1 cellular context compared by ENCODE assay signal in the genomic region with DNA sequence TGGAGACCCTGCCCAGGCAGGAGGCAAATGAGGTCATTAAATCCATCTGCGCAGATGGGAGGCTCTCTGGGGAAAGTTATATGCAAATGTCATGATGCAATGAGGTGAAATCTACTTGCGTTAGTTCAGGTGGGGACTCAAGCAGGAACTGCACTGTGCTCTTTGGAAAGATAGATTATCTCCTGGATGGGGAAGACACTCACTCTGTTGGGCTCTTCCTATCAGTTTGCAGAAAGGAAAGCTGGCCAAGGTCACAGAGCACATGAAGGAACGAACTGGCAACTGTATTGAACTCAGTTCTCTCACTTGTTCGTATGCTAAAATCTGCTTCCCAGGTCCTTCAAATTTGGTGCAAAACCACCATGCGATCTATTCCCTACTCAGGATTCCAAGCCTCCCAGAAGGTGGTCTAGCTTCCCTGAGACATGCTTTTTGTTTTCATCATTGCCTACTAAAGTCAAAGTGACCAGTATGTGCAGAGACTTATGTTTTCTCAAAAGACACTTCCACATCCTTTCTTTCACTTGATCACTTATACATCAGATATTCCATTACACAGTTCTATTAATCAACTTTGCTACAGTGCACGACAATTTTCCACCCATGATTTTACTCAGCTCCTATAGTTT.
TF ChIP-seq lines count a peak whose summit lies in the region.

No MANE protein-coding gene starts in this region.

TF ChIP-seq in K562, 482 proteins besides CTCF, POLR2A, EP300 and RAD21 (continued from another document and continues in another):
- TF ChIP-seq, protein P1, sequence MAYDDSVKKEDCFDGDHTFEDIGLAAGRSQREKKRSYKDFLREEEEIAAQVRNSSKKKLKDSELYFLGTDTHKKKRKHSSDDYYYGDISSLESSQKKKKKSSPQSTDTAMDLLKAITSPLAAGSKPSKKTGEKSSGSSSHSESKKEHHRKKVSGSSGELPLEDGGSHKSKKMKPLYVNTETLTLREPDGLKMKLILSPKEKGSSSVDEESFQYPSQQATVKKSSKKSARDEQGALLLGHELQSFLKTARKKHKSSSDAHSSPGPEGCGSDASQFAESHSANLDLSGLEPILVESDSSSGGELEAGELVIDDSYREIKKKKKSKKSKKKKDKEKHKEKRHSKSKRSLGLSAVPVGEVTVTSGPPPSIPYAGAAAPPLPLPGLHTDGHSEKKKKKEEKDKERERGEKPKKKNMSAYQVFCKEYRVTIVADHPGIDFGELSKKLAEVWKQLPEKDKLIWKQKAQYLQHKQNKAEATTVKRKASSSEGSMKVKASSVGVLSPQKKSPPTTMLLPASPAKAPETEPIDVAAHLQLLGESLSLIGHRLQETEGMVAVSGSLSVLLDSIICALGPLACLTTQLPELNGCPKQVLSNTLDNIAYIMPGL (CRISPR knock-in tag; IDR thresholded peaks at IDR 0.05): no peak
- TF ChIP-seq CXXC5 (CRISPR knock-in tag; IDR thresholded peaks at IDR 0.05) (peak; percentile 96), ZNF165 (CRISPR knock-in tag; IDR thresholded peaks at IDR 0.05; ENCODE audit: borderline replicate concordance) (no peak), POU5F1 (IDR thresholded peaks at IDR 0.05; ENCODE audit: borderline replicate concordance, low read depth, low read length, partially characterized antibody) (no peak), ADNP (tag; IDR thresholded peaks at IDR 0.05) (no peak), POLR2AphosphoS5 (IDR thresholded peaks at IDR 0.05; ENCODE audit: control insufficient read depth, insufficient read depth, low read depth, low read length) (no peak), EHMT2 (IDR thresholded peaks at IDR 0.05) (peak; percentile 53), OTX1 (CRISPR knock-in tag; IDR thresholded peaks at IDR 0.05) (no peak; the same call in 1 of the 2 replicates), ILK (tag; IDR thresholded peaks at IDR 0.05; ENCODE audit: borderline replicate concordance, low read depth) (no peak), KDM1A (IDR thresholded peaks at IDR 0.05) (peak in 1 of 2 experiments; percentile 9; a peak in 1 of 4 replicates), TCF3 (CRISPR knock-in tag; IDR thresholded peaks at IDR 0.05) (peak; percentile 80), RBBP5 (IDR thresholded peaks at IDR 0.05; ENCODE audit: borderline replicate concordance, insufficient read depth, low read length, poor library complexity, severe bottlenecking) (peak; percentile 17), ZC3H4 (CRISPR knock-in tag; IDR thresholded peaks at IDR 0.05; ENCODE audit: borderline replicate concordance) (no peak), SUPT5H (IDR thresholded peaks at IDR 0.05) (no peak), CBX8 (IDR thresholded peaks at IDR 0.05; ENCODE audit: borderline replicate concordance, extremely low read depth, low read depth, low read length, poor library complexity, severe bottlenecking) (no peak), ZNF253 (CRISPR knock-in tag; conservative IDR thresholded peaks at IDR 0.05) (no peak), HIVEP1 (CRISPR knock-in tag; IDR thresholded peaks at IDR 0.05) (0 out of 2 replicates have a peak, but pooled peaks have one; percentile 15), KDM2B (CRISPR knock-in tag; IDR thresholded peaks at IDR 0.05) (no peak), NFATC3 (IDR thresholded peaks at IDR 0.05) (0 out of 2 replicates have a peak, but pooled peaks have one; percentile 47), STAT5A (IDR thresholded peaks at IDR 0.05; ENCODE audit: borderline replicate concordance, low read length) (no peak; the same call in 1 of the 2 replicates), TCF7L2 (IDR thresholded peaks at IDR 0.05; ENCODE audit: low read depth, low read length) (no peak), ZNF311 (CRISPR knock-in tag; IDR thresholded peaks at IDR 0.05) (no peak), HNRNPH1 (optimal IDR thresholded peaks at IDR 0.05; ENCODE audit: low read depth, low read length) (no peak), KDM5B (IDR thresholded peaks at IDR 0.05; ENCODE audit: insufficient replicate concordance, low read depth, low read length) (no peak), E2F3 (CRISPR knock-in tag; IDR thresholded peaks at IDR 0.05) (no peak), DNMT1 (IDR thresholded peaks at IDR 0.05) (no peak), PHF20 (IDR thresholded peaks at IDR 0.05; ENCODE audit: partially characterized antibody) (no peak), ZNF175 (CRISPR knock-in tag; IDR thresholded peaks at IDR 0.05; ENCODE audit: low read depth) (no peak; the same call in 1 of the 2 replicates), SMAD2 (IDR thresholded peaks at IDR 0.05; ENCODE audit: low read depth, low read length) (no peak), SMARCA4 (IDR thresholded peaks at IDR 0.05) (peak; percentile 92), XRCC5 (IDR thresholded peaks at IDR 0.05; ENCODE audit: low read depth, low read length) (no peak), MCM3 (IDR thresholded peaks at IDR 0.05) (no peak), RUNX1 (IDR thresholded peaks at IDR 0.05; ENCODE audit: low read depth) (no peak), ZNF354B (CRISPR knock-in tag; IDR thresholded peaks at IDR 0.05) (no peak)
- TF ChIP-seq, protein P2, sequence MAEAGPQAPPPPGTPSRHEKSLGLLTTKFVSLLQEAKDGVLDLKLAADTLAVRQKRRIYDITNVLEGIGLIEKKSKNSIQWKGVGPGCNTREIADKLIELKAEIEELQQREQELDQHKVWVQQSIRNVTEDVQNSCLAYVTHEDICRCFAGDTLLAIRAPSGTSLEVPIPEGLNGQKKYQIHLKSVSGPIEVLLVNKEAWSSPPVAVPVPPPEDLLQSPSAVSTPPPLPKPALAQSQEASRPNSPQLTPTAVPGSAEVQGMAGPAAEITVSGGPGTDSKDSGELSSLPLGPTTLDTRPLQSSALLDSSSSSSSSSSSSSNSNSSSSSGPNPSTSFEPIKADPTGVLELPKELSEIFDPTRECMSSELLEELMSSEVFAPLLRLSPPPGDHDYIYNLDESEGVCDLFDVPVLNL (CRISPR knock-in tag; IDR thresholded peaks at IDR 0.05; ENCODE audit: low read depth): no peak
- TF ChIP-seq, protein P3, sequence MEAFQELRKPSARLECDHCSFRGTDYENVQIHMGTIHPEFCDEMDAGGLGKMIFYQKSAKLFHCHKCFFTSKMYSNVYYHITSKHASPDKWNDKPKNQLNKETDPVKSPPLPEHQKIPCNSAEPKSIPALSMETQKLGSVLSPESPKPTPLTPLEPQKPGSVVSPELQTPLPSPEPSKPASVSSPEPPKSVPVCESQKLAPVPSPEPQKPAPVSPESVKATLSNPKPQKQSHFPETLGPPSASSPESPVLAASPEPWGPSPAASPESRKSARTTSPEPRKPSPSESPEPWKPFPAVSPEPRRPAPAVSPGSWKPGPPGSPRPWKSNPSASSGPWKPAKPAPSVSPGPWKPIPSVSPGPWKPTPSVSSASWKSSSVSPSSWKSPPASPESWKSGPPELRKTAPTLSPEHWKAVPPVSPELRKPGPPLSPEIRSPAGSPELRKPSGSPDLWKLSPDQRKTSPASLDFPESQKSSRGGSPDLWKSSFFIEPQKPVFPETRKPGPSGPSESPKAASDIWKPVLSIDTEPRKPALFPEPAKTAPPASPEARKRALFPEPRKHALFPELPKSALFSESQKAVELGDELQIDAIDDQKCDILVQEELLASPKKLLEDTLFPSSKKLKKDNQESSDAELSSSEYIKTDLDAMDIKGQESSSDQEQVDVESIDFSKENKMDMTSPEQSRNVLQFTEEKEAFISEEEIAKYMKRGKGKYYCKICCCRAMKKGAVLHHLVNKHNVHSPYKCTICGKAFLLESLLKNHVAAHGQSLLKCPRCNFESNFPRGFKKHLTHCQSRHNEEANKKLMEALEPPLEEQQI (IDR thresholded peaks at IDR 0.05): no peak
- TF ChIP-seq, protein P4, sequence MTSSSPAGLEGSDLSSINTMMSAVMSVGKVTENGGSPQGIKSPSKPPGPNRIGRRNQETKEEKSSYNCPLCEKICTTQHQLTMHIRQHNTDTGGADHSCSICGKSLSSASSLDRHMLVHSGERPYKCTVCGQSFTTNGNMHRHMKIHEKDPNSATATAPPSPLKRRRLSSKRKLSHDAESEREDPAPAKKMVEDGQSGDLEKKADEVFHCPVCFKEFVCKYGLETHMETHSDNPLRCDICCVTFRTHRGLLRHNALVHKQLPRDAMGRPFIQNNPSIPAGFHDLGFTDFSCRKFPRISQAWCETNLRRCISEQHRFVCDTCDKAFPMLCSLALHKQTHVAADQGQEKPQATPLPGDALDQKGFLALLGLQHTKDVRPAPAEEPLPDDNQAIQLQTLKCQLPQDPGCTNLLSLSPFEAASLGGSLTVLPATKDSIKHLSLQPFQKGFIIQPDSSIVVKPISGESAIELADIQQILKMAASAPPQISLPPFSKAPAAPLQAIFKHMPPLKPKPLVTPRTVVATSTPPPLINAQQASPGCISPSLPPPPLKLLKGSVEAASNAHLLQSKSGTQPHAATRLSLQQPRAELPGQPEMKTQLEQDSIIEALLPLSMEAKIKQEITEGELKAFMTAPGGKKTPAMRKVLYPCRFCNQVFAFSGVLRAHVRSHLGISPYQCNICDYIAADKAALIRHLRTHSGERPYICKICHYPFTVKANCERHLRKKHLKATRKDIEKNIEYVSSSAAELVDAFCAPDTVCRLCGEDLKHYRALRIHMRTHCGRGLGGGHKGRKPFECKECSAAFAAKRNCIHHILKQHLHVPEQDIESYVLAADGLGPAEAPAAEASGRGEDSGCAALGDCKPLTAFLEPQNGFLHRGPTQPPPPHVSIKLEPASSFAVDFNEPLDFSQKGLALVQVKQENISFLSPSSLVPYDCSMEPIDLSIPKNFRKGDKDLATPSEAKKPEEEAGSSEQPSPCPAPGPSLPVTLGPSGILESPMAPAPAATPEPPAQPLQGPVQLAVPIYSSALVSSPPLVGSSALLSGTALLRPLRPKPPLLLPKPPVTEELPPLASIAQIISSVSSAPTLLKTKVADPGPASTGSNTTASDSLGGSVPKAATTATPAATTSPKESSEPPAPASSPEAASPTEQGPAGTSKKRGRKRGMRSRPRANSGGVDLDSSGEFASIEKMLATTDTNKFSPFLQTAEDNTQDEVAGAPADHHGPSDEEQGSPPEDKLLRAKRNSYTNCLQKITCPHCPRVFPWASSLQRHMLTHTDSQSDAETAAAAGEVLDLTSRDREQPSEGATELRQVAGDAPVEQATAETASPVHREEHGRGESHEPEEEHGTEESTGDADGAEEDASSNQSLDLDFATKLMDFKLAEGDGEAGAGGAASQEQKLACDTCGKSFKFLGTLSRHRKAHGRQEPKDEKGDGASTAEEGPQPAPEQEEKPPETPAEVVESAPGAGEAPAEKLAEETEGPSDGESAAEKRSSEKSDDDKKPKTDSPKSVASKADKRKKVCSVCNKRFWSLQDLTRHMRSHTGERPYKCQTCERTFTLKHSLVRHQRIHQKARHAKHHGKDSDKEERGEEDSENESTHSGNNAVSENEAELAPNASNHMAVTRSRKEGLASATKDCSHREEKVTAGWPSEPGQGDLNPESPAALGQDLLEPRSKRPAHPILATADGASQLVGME (CRISPR knock-in tag; IDR thresholded peaks at IDR 0.05): no peak; the same call in 1 of the 2 replicates
- TF ChIP-seq, protein P5, sequence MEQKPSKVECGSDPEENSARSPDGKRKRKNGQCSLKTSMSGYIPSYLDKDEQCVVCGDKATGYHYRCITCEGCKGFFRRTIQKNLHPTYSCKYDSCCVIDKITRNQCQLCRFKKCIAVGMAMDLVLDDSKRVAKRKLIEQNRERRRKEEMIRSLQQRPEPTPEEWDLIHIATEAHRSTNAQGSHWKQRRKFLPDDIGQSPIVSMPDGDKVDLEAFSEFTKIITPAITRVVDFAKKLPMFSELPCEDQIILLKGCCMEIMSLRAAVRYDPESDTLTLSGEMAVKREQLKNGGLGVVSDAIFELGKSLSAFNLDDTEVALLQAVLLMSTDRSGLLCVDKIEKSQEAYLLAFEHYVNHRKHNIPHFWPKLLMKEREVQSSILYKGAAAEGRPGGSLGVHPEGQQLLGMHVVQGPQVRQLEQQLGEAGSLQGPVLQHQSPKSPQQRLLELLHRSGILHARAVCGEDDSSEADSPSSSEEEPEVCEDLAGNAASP (IDR thresholded peaks at IDR 0.05): peak; percentile 80; the same call in 1 of the 2 replicates
- TF ChIP-seq, protein P6, sequence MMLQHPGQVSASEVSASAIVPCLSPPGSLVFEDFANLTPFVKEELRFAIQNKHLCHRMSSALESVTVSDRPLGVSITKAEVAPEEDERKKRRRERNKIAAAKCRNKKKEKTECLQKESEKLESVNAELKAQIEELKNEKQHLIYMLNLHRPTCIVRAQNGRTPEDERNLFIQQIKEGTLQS (IDR thresholded peaks at IDR 0.05): peak; percentile 99
- TF ChIP-seq, protein P6 (CRISPR knock-in tag; conservative IDR thresholded peaks at IDR 0.05): no peak
- TF ChIP-seq, protein P7, sequence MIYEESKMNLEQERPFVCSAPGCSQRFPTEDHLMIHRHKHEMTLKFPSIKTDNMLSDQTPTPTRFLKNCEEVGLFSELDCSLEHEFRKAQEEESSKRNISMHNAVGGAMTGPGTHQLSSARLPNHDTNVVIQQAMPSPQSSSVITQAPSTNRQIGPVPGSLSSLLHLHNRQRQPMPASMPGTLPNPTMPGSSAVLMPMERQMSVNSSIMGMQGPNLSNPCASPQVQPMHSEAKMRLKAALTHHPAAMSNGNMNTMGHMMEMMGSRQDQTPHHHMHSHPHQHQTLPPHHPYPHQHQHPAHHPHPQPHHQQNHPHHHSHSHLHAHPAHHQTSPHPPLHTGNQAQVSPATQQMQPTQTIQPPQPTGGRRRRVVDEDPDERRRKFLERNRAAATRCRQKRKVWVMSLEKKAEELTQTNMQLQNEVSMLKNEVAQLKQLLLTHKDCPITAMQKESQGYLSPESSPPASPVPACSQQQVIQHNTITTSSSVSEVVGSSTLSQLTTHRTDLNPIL (CRISPR knock-in tag; IDR thresholded peaks at IDR 0.05): no peak; the same call in 1 of the 2 replicates
- TF ChIP-seq, protein P8, sequence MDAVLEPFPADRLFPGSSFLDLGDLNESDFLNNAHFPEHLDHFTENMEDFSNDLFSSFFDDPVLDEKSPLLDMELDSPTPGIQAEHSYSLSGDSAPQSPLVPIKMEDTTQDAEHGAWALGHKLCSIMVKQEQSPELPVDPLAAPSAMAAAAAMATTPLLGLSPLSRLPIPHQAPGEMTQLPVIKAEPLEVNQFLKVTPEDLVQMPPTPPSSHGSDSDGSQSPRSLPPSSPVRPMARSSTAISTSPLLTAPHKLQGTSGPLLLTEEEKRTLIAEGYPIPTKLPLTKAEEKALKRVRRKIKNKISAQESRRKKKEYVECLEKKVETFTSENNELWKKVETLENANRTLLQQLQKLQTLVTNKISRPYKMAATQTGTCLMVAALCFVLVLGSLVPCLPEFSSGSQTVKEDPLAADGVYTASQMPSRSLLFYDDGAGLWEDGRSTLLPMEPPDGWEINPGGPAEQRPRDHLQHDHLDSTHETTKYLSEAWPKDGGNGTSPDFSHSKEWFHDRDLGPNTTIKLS (IDR thresholded peaks at IDR 0.05; ENCODE audit: borderline replicate concordance, low read depth): peak; percentile 42; the same call in 1 of the 2 replicates
- TF ChIP-seq, protein P9, sequence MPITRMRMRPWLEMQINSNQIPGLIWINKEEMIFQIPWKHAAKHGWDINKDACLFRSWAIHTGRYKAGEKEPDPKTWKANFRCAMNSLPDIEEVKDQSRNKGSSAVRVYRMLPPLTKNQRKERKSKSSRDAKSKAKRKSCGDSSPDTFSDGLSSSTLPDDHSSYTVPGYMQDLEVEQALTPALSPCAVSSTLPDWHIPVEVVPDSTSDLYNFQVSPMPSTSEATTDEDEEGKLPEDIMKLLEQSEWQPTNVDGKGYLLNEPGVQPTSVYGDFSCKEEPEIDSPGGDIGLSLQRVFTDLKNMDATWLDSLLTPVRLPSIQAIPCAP (CRISPR knock-in tag; IDR thresholded peaks at IDR 0.05; ENCODE audit: borderline replicate concordance): no peak
